38 cellular contexts compared by ENCODE assay signal in genomic region chrX:49063715-49064114, GRCh38. TPM values are rescaled to one million over a fixed set of nuclear protein-coding genes. Genes with fewer than 3 reads are reported as not detected.
A peak's percentile ranks its signal among the peaks of the same experiment; 100 is the strongest.
DNase-seq lines count a peak whose midpoint lies in the region; ATAC-seq, FAIRE-seq and TF ChIP-seq lines count a peak whose summit lies in the region.
"Had no signal": no experiment of that assay in that cellular context is flagged by ENCODE, and none has a peak within 500 bp of the region (broad histone marks: within the 10 kb centered on the region; RNA-seq: fewer than 3 reads in every experiment).

No MANE protein-coding gene starts in this region.

- H3K36me3 Mint-ChIP-seq in HFFc6 (ENCODE audit: low read depth): no peaks in the 10 kb centered on the region
- H3K36me3 Mint-ChIP-seq: CD14-positive monocyte; CD4-positive, CD25-positive, alpha-beta regulatory T cell had no signal

- no peak for TF ChIP-seq CTCF in bronchial epithelial cell (IDR thresholded peaks at IDR 0.05; ENCODE audit: insufficient read depth, low read length, severe bottlenecking)
- TF ChIP-seq CTCF in coronary artery (IDR thresholded peaks at IDR 0.05): no peak
- no peak for TF ChIP-seq CTCF in osteoblast (IDR thresholded peaks at IDR 0.05; ENCODE audit: extremely low read depth, low read depth, low read length)
- TF ChIP-seq CTCF in right lobe of liver (IDR thresholded peaks at IDR 0.05): no peak
- TF ChIP-seq CTCF in HFFc6 (IDR thresholded peaks at IDR 0.05): no peak

- FAIRE-seq in bronchial epithelial cell (lab: Jason Lieb, UNC): peak; percentile 28
- FAIRE-seq: A204.1, A549, D721Med had no signal

- intact Hi-C loops in right lobe of liver (cut with DNase I): no loop called here
- intact Hi-C loops in aorta (cut with DNase I): no loop called here

- H4K20me1 ChIP-seq in osteoblast (ENCODE audit: insufficient read depth, low read length): no peaks in the 10 kb centered on the region

- no peak overlapping the region for H3K4me3 Mint-ChIP-seq in HFFc6
- H3K4me3 Mint-ChIP-seq: B cell; CD14-positive monocyte; CD4-positive, alpha-beta memory T cell; CD4-positive, alpha-beta T cell; CD4-positive, CD25-positive, alpha-beta regulatory T cell; CD8-positive, alpha-beta memory T cell; CD8-positive, alpha-beta T cell had no signal

- no peaks in the 10 kb centered on the region for H3K4me1 ChIP-seq in osteoblast (ENCODE audit: insufficient read depth, low read length)
- no peaks in the 10 kb centered on the region for H3K4me1 ChIP-seq in right lobe of liver
- H3K4me1 ChIP-seq in aorta (ENCODE audit: control insufficient read depth in 1 of 2, insufficient read depth in 2 of 2, low read length in 2 of 2): no peaks in the 10 kb centered on the region
- H3K4me1 ChIP-seq: A549; BE2C; BLaER1; BLaER1 treated with 17β-estradiol and CSF1 and Interleukin-3, amounts not matched to agents 10 nM and 100 nM; Caco-2 had no signal

- peaks cover 5% of the 10 kb centered on the region; the same call in 1 of the 2 replicates for H3K27me3 Mint-ChIP-seq in HFFc6 (ENCODE audit: insufficient read depth)
- H3K27me3 Mint-ChIP-seq: B cell; CD4-positive, alpha-beta memory T cell; CD4-positive, alpha-beta T cell; CD4-positive, CD25-positive, alpha-beta regulatory T cell had no signal

- WGBS in right lobe of liver (ENCODE audit: insufficient coverage, low coverage, low lambda C conversion rate, missing lambda C conversion rate): 95% methylated on average over 6 of the region's 9 CpGs
- 89 to 92% methylated on average over 9 of the region's 9 CpGs for WGBS in aorta, 2 donors

- ATAC-seq in right lobe of liver (no peak), aorta (ENCODE audit: low FRiP score) (no peak), left lobe of liver (no peak)
- ATAC-seq: CD8-positive, alpha-beta T cell had no signal

- no peak for TF ChIP-seq POLR2A in right lobe of liver (IDR thresholded peaks at IDR 0.05)

- DNase-seq in H7: peak; percentile 30
- no peak for DNase-seq in bronchial epithelial cell (ENCODE audit: low read depth)
- DNase-seq in coronary artery (ENCODE audit: low spot score): peak; percentile 64
- DNase-seq in osteoblast (ENCODE audit: insufficient read length, low spot score, missing footprints): peak; percentile 68
- no peak for DNase-seq in right lobe of liver
- no peak for DNase-seq in aorta
- no peak for DNase-seq in left lobe of liver (ENCODE audit: low spot score)
- DNase-seq in HFFc6: no peak
- DNase-seq: 8988T; ACHN; AML-193; BE2C; C1 segment of cervical spinal cord; Caco-2; Calu3; CD4-positive, alpha-beta memory T cell; CD4-positive, alpha-beta T cell; CD4-positive, CD25-positive, alpha-beta regulatory T cell; CD8-positive, alpha-beta memory T cell; CD8-positive, alpha-beta T cell; COR-L47; DMS 273 treated with DMSO at 0.1 percent for 48 hours; DMS153; DMS53; DMS79; DMS79 treated with DMSO at 0.1 percent for 48 hours; DND-41; EL had no signal

- H3K27me3 ChIP-seq in H7 (ENCODE audit: control insufficient read depth, insufficient read depth, low read length) (no peaks in the 10 kb centered on the region), bronchial epithelial cell (ENCODE audit: control insufficient read depth, insufficient read depth, low read length) (no peaks in the 10 kb centered on the region), osteoblast (ENCODE audit: insufficient read depth, low read length) (no peaks in the 10 kb centered on the region), right lobe of liver (no peaks in the 10 kb centered on the region), aorta (ENCODE audit: control insufficient read depth in 1 of 2, insufficient read depth in 2 of 2, low read length in 1 of 2) (no peaks in the 10 kb centered on the region)
- H3K27me3 ChIP-seq: BE2C had no signal

- H3K27ac Mint-ChIP-seq in HFFc6: no peak overlapping the region
- H3K27ac Mint-ChIP-seq: B cell; CD4-positive, alpha-beta memory T cell; CD4-positive, alpha-beta T cell; CD4-positive, CD25-positive, alpha-beta regulatory T cell; CD8-positive, alpha-beta memory T cell; CD8-positive, alpha-beta T cell had no signal

- no peak overlapping the region for H2AFZ ChIP-seq in osteoblast (ENCODE audit: low read length)

- H3K9me3 ChIP-seq in osteoblast (ENCODE audit: low read depth, low read length): no peaks in the 10 kb centered on the region
- H3K9me3 ChIP-seq in right lobe of liver: no peaks in the 10 kb centered on the region
- H3K9me3 ChIP-seq in aorta (ENCODE audit: control insufficient read depth, low read length): no peaks in the 10 kb centered on the region
- H3K9me3 ChIP-seq: A549; BE2C; BLaER1; BLaER1 treated with 17β-estradiol and CSF1 and Interleukin-3, amounts not matched to agents 10 nM and 100 nM; Caco-2 had no signal

- H3K9me3 Mint-ChIP-seq in HFFc6: no peaks in the 10 kb centered on the region
- H3K9me3 Mint-ChIP-seq: CD4-positive, alpha-beta memory T cell; CD4-positive, alpha-beta T cell; CD8-positive, alpha-beta memory T cell; CD8-positive, alpha-beta T cell had no signal

- H3K4me2 ChIP-seq in osteoblast (ENCODE audit: insufficient read depth, low read length): no peak overlapping the region
- H3K4me2 ChIP-seq: A549; BLaER1; BLaER1 treated with 17β-estradiol and CSF1 and Interleukin-3, amounts not matched to agents 10 nM and 100 nM had no signal

- H3K27ac ChIP-seq in coronary artery (no peak overlapping the region), osteoblast (ENCODE audit: low read depth, low read length) (no peak overlapping the region), right lobe of liver (no peak overlapping the region), aorta (ENCODE audit: low read depth in 1 of 2, low read length in 2 of 2) (no peak overlapping the region)
- H3K27ac ChIP-seq: 22Rv1; A549; BLaER1; BLaER1 treated with 17β-estradiol and CSF1 and Interleukin-3, amounts not matched to agents 10 nM and 100 nM; C4-2B had no signal

- peaks cover 2% of the 10 kb centered on the region for H3K36me3 ChIP-seq in H7 (replicated peaks; ENCODE audit: control insufficient read depth, insufficient read depth, low read length)
- peaks cover 14% of the 10 kb centered on the region for H3K36me3 ChIP-seq in bronchial epithelial cell (ENCODE audit: control insufficient read depth, insufficient read depth, low read length)
- H3K36me3 ChIP-seq in osteoblast (ENCODE audit: insufficient read depth, low read length): no peaks in the 10 kb centered on the region
- no peaks in the 10 kb centered on the region for H3K36me3 ChIP-seq in right lobe of liver
- H3K36me3 ChIP-seq in aorta (ENCODE audit: control insufficient read depth in 1 of 2, insufficient read depth in 2 of 2, low read length in 1 of 2): no peaks in the 10 kb centered on the region
- H3K36me3 ChIP-seq: BE2C had no signal

- H3K4me1 Mint-ChIP-seq in HFFc6 (ENCODE audit: low read depth): no peaks in the 10 kb centered on the region
- H3K4me1 Mint-ChIP-seq: B cell; CD14-positive monocyte; CD4-positive, alpha-beta memory T cell; CD8-positive, alpha-beta memory T cell had no signal

- no peak overlapping the region for H3K4me3 ChIP-seq in H7 (ENCODE audit: insufficient read depth, low read depth, low read length)
- H3K4me3 ChIP-seq in bronchial epithelial cell (ENCODE audit: low read depth, low read length): no peak overlapping the region
- H3K4me3 ChIP-seq in coronary artery: no peak overlapping the region
- no peak overlapping the region for H3K4me3 ChIP-seq in osteoblast (ENCODE audit: insufficient read depth, low read length)
- no peak overlapping the region for H3K4me3 ChIP-seq in right lobe of liver
- no peak overlapping the region for H3K4me3 ChIP-seq in aorta (ENCODE audit: low read length in 2 of 2)
- H3K4me3 ChIP-seq: A549; BLaER1; BLaER1 treated with 17β-estradiol and CSF1 and Interleukin-3, amounts not matched to agents 10 nM and 100 nM had no signal

- no peaks in the 10 kb centered on the region for H3K79me2 ChIP-seq in osteoblast (ENCODE audit: insufficient read depth, low read length)

RNA-seq across cellular contexts. Expression of gene CCDC120, which starts 4.9 kb away (rescaled TPM):
- 4.7 and 5.8 TPM in 2 replicates for total RNA-seq in H7 (2014; rRNA removed; shearing (Covaris generic))
- total RNA-seq in bronchial epithelial cell: 1.1 and 2.2 TPM in 2 replicates
- 1.1 and 1.2 TPM in 2 replicates for total RNA-seq in osteoblast
- total RNA-seq in right lobe of liver: 10 to 100 TPM in 1 of 6 experiments, 1 to 10 TPM in 5; 3.3 to 12.1 (median 4.5) TPM
- total RNA-seq in aorta: 1 to 10 TPM; 5.1 to 7.6 TPM
- polyA plus RNA-seq in aorta: 1 to 10 TPM; 4.3 to 6.4 TPM
- total RNA-seq in left lobe of liver: 4.7 TPM
- under 1 TPM in 4 of 6 experiments, not detected in 2; 0.05 to 0.62 (median 0.24) TPM for total RNA-seq in HFFc6 (2021; fragmentation: NEBNext Ultra II Directional; extraction: Animal tissue kit (Norgen Biotek cat#: 25700))
- total RNA-seq: A172 had no signal

RNA-seq across cellular contexts. Expression of gene PRAF2, which starts 10.1 kb away (rescaled TPM):
- 6.3 and 6.7 TPM in 2 replicates for total RNA-seq in H7 (2014; rRNA removed; shearing (Covaris generic))
- total RNA-seq in bronchial epithelial cell (1.7 and 2.6 TPM in 2 replicates), osteoblast (12.3 and 15.6 TPM in 2 replicates), right lobe of liver (10 to 100 TPM in 1 of 6 experiments, 1 to 10 TPM in 5; 3.1 to 11.2 (median 5.1) TPM), aorta (10 to 100 TPM; 37.7 to 40.2 TPM), left lobe of liver (5.4 TPM)
- 10 to 100 TPM; 30.8 to 54.3 TPM for polyA plus RNA-seq in aorta
- 100 to 1,000 TPM in 1 of 6 experiments, 10 to 100 TPM in 5; 68.0 to 100 (median 76.7) TPM for total RNA-seq in HFFc6 (2021; fragmentation: NEBNext Ultra II Directional; extraction: Animal tissue kit (Norgen Biotek cat#: 25700))

RNA-seq across cellular contexts. Expression of gene WDR45, which starts 16.0 kb away (rescaled TPM):
- 28.5 and 33.6 TPM in 2 replicates for total RNA-seq in H7 (2014; rRNA removed; shearing (Covaris generic))
- 38.5 and 42.1 TPM in 2 replicates for total RNA-seq in bronchial epithelial cell
- total RNA-seq in osteoblast: 86.5 and 97.5 TPM in 2 replicates
- total RNA-seq in right lobe of liver: 10 to 100 TPM; 31.8 to 65.2 (median 47.9) TPM
- 10 to 100 TPM; 66.1 to 84.4 TPM for total RNA-seq in aorta
- 100 to 1,000 TPM in 1 of 2 donors, 10 to 100 TPM in 1; 73.0 to 236 TPM for polyA plus RNA-seq in aorta
- 49.4 TPM for total RNA-seq in left lobe of liver
- 10 to 100 TPM; 37.4 to 46.6 (median 41.0) TPM for total RNA-seq in HFFc6 (2021; fragmentation: NEBNext Ultra II Directional; extraction: Animal tissue kit (Norgen Biotek cat#: 25700))

RNA-seq across cellular contexts. Expression of gene TFE3, which starts 20.6 kb away (rescaled TPM):
- total RNA-seq in H7 (2014; rRNA removed; shearing (Covaris generic)): 41.6 and 45.9 TPM in 2 replicates
- total RNA-seq in bronchial epithelial cell: 8.7 and 14.8 TPM in 2 replicates
- 36.2 and 46.7 TPM in 2 replicates for total RNA-seq in osteoblast
- total RNA-seq in right lobe of liver: 10 to 100 TPM; 14.9 to 43.3 (median 23.3) TPM
- 10 to 100 TPM; 67.7 to 70.6 TPM for total RNA-seq in aorta
- polyA plus RNA-seq in aorta: 10 to 100 TPM; 23.4 to 47.0 TPM
- 16.8 TPM for total RNA-seq in left lobe of liver
- total RNA-seq in HFFc6 (2021; fragmentation: NEBNext Ultra II Directional; extraction: Animal tissue kit (Norgen Biotek cat#: 25700)): 10 to 100 TPM; 76.6 to 89.1 (median 83.9) TPM

RNA-seq across cellular contexts. Expression of gene GPKOW, which starts 59.8 kb away (rescaled TPM):
- 24.4 and 31.4 TPM in 2 replicates for total RNA-seq in H7 (2014; rRNA removed; shearing (Covaris generic))
- 22.6 and 31.4 TPM in 2 replicates for total RNA-seq in bronchial epithelial cell
- 12.4 and 14.1 TPM in 2 replicates for total RNA-seq in osteoblast
- total RNA-seq in right lobe of liver: 10 to 100 TPM in 3 of 6 experiments, 1 to 10 TPM in 3; 9.3 to 14.9 (median 10.2) TPM
- 10 to 100 TPM; 15.8 to 20.4 TPM for total RNA-seq in aorta
- polyA plus RNA-seq in aorta: 10 to 100 TPM; 14.3 to 22.8 TPM
- 11.5 TPM for total RNA-seq in left lobe of liver
- 10 to 100 TPM; 20.6 to 27.0 (median 23.7) TPM for total RNA-seq in HFFc6 (2021; fragmentation: NEBNext Ultra II Directional; extraction: Animal tissue kit (Norgen Biotek cat#: 25700))

Comparison
In these comparisons a context has a peak if more than half of its experiments do, and no peak if none do; other contexts are left out.
1. DNase-seq: peak in H7 (single experiment), coronary artery (single experiment) and osteoblast (single experiment); none in bronchial epithelial cell (single experiment), right lobe of liver (0 of 3), aorta (0 of 2), left lobe of liver (single experiment) and HFFc6 (single experiment).